In genomic region chr9:91714020-91714721, GRCh38 we compare ENCODE assay signal across 8 cellular contexts.
DNase-seq lines count a peak whose midpoint lies in the region; ATAC-seq and TF ChIP-seq lines count a peak whose summit lies in the region.

No MANE protein-coding gene starts in this region.

- H3K4me1 Mint-ChIP-seq in activated CD4-positive, alpha-beta T cell treated with anti-CD3 and anti-CD28 coated beads for 36 hours, result no peaks in the 10 kb centered on the region
- H3K4me1 Mint-ChIP-seq in immature natural killer cell, result peaks cover 0 to 8% of the 10 kb centered on the region in 2 donors

- no peak overlapping the region for H3K27ac Mint-ChIP-seq in activated CD4-positive, alpha-beta T cell treated with anti-CD3 and anti-CD28 coated beads for 36 hours
- no peak overlapping the region for H3K27ac Mint-ChIP-seq in immature natural killer cell

- H3K4me3 Mint-ChIP-seq in activated CD4-positive, alpha-beta T cell treated with anti-CD3 and anti-CD28 coated beads for 36 hours, result no peak overlapping the region
- H3K4me3 Mint-ChIP-seq in immature natural killer cell, result peak overlapping the region; percentile 43 to 74 (median 47)

- peak overlapping the region; percentile 48 for H3K4me3 ChIP-seq in MG63
- peak overlapping the region; percentile 35 for H3K4me3 ChIP-seq in astrocyte of the spinal cord (ENCODE audit: low read depth, low read length)
- H3K4me3 ChIP-seq in subcutaneous abdominal adipose tissue (ENCODE audit: low read depth in 1 of 5, low read length in 5 of 5), result peak overlapping the region in 3 of 5 donors; percentile 27 to 53 (median 38)

- no peaks in the 10 kb centered on the region for H3K4me1 ChIP-seq in subcutaneous abdominal adipose tissue (ENCODE audit: control insufficient read depth in 5 of 5, insufficient read depth in 5 of 5, low read length in 5 of 5)

- H3K9me3 Mint-ChIP-seq in activated CD4-positive, alpha-beta T cell treated with anti-CD3 and anti-CD28 coated beads for 36 hours (ENCODE audit: low read depth), result peaks cover 6% of the 10 kb centered on the region
- H3K9me3 Mint-ChIP-seq in immature natural killer cell, result peaks cover 0 to 3% (median 0%) of the 10 kb centered on the region in 6 donors

- no peak for TF ChIP-seq CTCF in astrocyte of the spinal cord (IDR thresholded peaks at IDR 0.05; ENCODE audit: low read depth, low read length)

- H3K36me3 Mint-ChIP-seq in activated CD4-positive, alpha-beta T cell treated with anti-CD3 and anti-CD28 coated beads for 36 hours (ENCODE audit: low read depth), result no peaks in the 10 kb centered on the region
- H3K36me3 Mint-ChIP-seq in immature natural killer cell, result peaks cover 0 to 5% (median 0%) of the 10 kb centered on the region in 3 donors

- in situ Hi-C loops in astrocyte of the spinal cord (cut with HindIII; ENCODE audit: low sequenced_read_pairs), result no loop called here

- H3K27me3 ChIP-seq in MG63 (no peaks in the 10 kb centered on the region; the same call in 1 of the 2 replicates), subcutaneous abdominal adipose tissue (ENCODE audit: control insufficient read depth in 5 of 5, insufficient read depth in 4 of 5, low read length in 5 of 5) (peaks cover 0 to 4% (median 0%) of the 10 kb centered on the region in 5 donors)

- CTCF ChIA-PET in activated CD4-positive, alpha-beta T cell treated with anti-CD3 and anti-CD28 coated beads for 36 hours (lab: Charles Lee), result no interaction called here

- peak; percentile 45 for DNase-seq in activated CD4-positive, alpha-beta T cell treated with anti-CD3 and anti-CD28 coated beads for 36 hours
- DNase-seq in activated CD4-positive, alpha-beta T cell treated with anti-CD3 and anti-CD28 coated beads, Interleukin-2, amount 50 U/mL, for 1 hour, result no peak
- DNase-seq in MG63, result peak; percentile 82
- DNase-seq in astrocyte of the spinal cord (ENCODE audit: low read depth, low spot score), result peak; percentile 25
- peak in 1 of 3 donors; percentile 19 for DNase-seq in immature natural killer cell
- DNase-seq in GM19238 (ENCODE audit: insufficient read length, low spot score), result no peak

- H3K27ac ChIP-seq in subcutaneous abdominal adipose tissue (ENCODE audit: low read depth, low read length), result no peak overlapping the region

- no peaks in the 10 kb centered on the region for H3K9me3 ChIP-seq in MG63
- H3K9me3 ChIP-seq in subcutaneous abdominal adipose tissue (ENCODE audit: control insufficient read depth in 5 of 5, low read length in 5 of 5), result peaks cover 0 to 8% (median 2%) of the 10 kb centered on the region in 5 donors

- H3K36me3 ChIP-seq in MG63, result no peaks in the 10 kb centered on the region
- no peaks in the 10 kb centered on the region for H3K36me3 ChIP-seq in subcutaneous abdominal adipose tissue (ENCODE audit: control insufficient read depth in 5 of 5, insufficient read depth in 5 of 5, low read length in 5 of 5)

- no peak overlapping the region for H3K9ac ChIP-seq in subcutaneous abdominal adipose tissue (ENCODE audit: low read length in 5 of 5)

- intact Hi-C loops in activated CD4-positive, alpha-beta T cell treated with anti-CD3 and anti-CD28 coated beads for 36 hours (cut with DNase I, micrococcal nuclease), result loop anchor here in 1 of 2 experiments (5.0 kb wide), 3 partner anchors 357 to 567 kb away; no protein-coding TSS in a partner anchor

- no peak for ATAC-seq in activated CD4-positive, alpha-beta T cell treated with anti-CD3 and anti-CD28 coated beads for 36 hours
- no peak for ATAC-seq in HG03354 (IDR thresholded peaks at IDR 0.05; ENCODE audit: poor library complexity, severe bottlenecking, unreplicated experiment)

- POLR2A ChIA-PET in activated CD4-positive, alpha-beta T cell treated with anti-CD3 and anti-CD28 coated beads for 36 hours (lab: Charles Lee), result no interaction called here

- H3K27me3 Mint-ChIP-seq in activated CD4-positive, alpha-beta T cell treated with anti-CD3 and anti-CD28 coated beads for 36 hours, result peaks cover 37% of the 10 kb centered on the region
- peaks cover 4 to 12% (median 12%) of the 10 kb centered on the region in 3 donors for H3K27me3 Mint-ChIP-seq in immature natural killer cell (ENCODE audit: low read depth in 3 of 3)

Comparison
In these comparisons a context has a peak if more than half of its experiments do, and no peak if none do; other contexts are left out.
1. DNase-seq: peak in activated CD4-positive, alpha-beta T cell treated with anti-CD3 and anti-CD28 coated beads for 36 hours (single experiment), MG63 (single experiment) and astrocyte of the spinal cord (single experiment); none in activated CD4-positive, alpha-beta T cell treated with anti-CD3 and anti-CD28 coated beads, Interleukin-2, amount 50 U/mL, for 1 hour (single experiment) and GM19238 (single experiment).
2. Peak in every context shown above with its lines, with median percentiles within 50 percentile points of each other: H3K4me3 ChIP-seq.